19 cellular contexts compared by ENCODE assay signal in genomic region chr6:52180787-52181558, GRCh38. TPM values are rescaled to one million over a fixed set of nuclear protein-coding genes. Genes with fewer than 3 reads are reported as not detected.
DNase-seq lines count a peak whose midpoint lies in the region; ATAC-seq, FAIRE-seq and TF ChIP-seq lines count a peak whose summit lies in the region.
"Had no signal": no experiment of that assay in that cellular context is flagged by ENCODE, and none has a peak within 500 bp of the region (broad histone marks: within the 10 kb centered on the region; RNA-seq: fewer than 3 reads in every experiment).

No MANE protein-coding gene starts in this region.

- H3K4me1 Mint-ChIP-seq in naive thymus-derived CD8-positive, alpha-beta T cell: peaks cover 0 to 14% (median 3%) of the 10 kb centered on the region in 4 donors
- H3K4me1 Mint-ChIP-seq: naive B cell had no signal

- FAIRE-seq in GM12892 (lab: Jason Lieb, UNC): peak; percentile 94

- no peak overlapping the region for H3K4me3 Mint-ChIP-seq in naive thymus-derived CD8-positive, alpha-beta T cell
- H3K4me3 Mint-ChIP-seq: naive B cell had no signal

- POLR2A ChIA-PET in naive thymus-derived CD8-positive, alpha-beta T cell (lab: Charles Lee): no interaction called here

- ATAC-seq in GM19372 (IDR thresholded peaks at IDR 0.05; ENCODE audit: low read depth, unreplicated experiment): peak; percentile 63
- ATAC-seq in HG02759 (IDR thresholded peaks at IDR 0.05; ENCODE audit: unreplicated experiment): peak; percentile 81
- peak; percentile 68 for ATAC-seq in HG03469 (IDR thresholded peaks at IDR 0.05; ENCODE audit: unreplicated experiment)
- no peak for ATAC-seq in naive thymus-derived CD8-positive, alpha-beta T cell

- DNase-seq in GM12892 (ENCODE audit: insufficient read length): no peak
- DNase-seq in SW480 (ENCODE audit: low spot score): no peak
- no peak for DNase-seq in foreskin melanocyte
- DNase-seq in naive thymus-derived CD8-positive, alpha-beta T cell: no peak
- no peak for DNase-seq in cerebellar cortex (ENCODE audit: low spot score)
- DNase-seq: activated CD4-positive, CD25-positive, alpha-beta regulatory T cell treated with anti-CD3 and anti-CD28 coated beads, Interleukin-2, amount 50 U/mL, for 72 hours; activated gamma-delta T cell; central memory CD4-positive, alpha-beta T cell; GF-D8; HCEC 1CT; KG1; naive B cell; stimulated activated CD8-positive, alpha-beta memory T cell treated with anti-CD3 and anti-CD28 coated beads, Interleukin-4, amount 100 ng/mL, for 48 hours had no signal

- no peaks in the 10 kb centered on the region for H3K36me3 Mint-ChIP-seq in naive thymus-derived CD8-positive, alpha-beta T cell
- H3K36me3 Mint-ChIP-seq: naive B cell had no signal

- no peak for TF ChIP-seq POLR2A in GM12892 (IDR thresholded peaks at IDR 0.05; ENCODE audit: low read depth, low read length)

- H3K27ac Mint-ChIP-seq in naive thymus-derived CD8-positive, alpha-beta T cell: no peak overlapping the region
- H3K27ac Mint-ChIP-seq: naive B cell had no signal

- H3K9me3 Mint-ChIP-seq in naive thymus-derived CD8-positive, alpha-beta T cell: no peaks in the 10 kb centered on the region

- peaks cover 2 to 42% (median 12%) of the 10 kb centered on the region in 5 donors for H3K27me3 Mint-ChIP-seq in naive thymus-derived CD8-positive, alpha-beta T cell

RNA-seq across cellular contexts. Expression of gene IL17A, which starts 5.2 kb away (rescaled TPM):
- not detected for polyA plus RNA-seq in GM12892 (2012; ENCODE audit: missing spikeins)
- total RNA-seq in naive thymus-derived CD8-positive, alpha-beta T cell: not detected
- not detected for polyA plus RNA-seq in naive thymus-derived CD8-positive, alpha-beta T cell
- total RNA-seq: esophagus muscularis mucosa, NCI-H460, SK-MEL-5 had no signal

Comparison
In these comparisons a context has a peak if more than half of its experiments do, and no peak if none do; other contexts are left out.
1. ATAC-seq: peak in GM19372 (single experiment), HG02759 (single experiment) and HG03469 (single experiment); none in naive thymus-derived CD8-positive, alpha-beta T cell (0 of 2).